ENCODE assay signal across 1 cellular context in the genomic region with DNA sequence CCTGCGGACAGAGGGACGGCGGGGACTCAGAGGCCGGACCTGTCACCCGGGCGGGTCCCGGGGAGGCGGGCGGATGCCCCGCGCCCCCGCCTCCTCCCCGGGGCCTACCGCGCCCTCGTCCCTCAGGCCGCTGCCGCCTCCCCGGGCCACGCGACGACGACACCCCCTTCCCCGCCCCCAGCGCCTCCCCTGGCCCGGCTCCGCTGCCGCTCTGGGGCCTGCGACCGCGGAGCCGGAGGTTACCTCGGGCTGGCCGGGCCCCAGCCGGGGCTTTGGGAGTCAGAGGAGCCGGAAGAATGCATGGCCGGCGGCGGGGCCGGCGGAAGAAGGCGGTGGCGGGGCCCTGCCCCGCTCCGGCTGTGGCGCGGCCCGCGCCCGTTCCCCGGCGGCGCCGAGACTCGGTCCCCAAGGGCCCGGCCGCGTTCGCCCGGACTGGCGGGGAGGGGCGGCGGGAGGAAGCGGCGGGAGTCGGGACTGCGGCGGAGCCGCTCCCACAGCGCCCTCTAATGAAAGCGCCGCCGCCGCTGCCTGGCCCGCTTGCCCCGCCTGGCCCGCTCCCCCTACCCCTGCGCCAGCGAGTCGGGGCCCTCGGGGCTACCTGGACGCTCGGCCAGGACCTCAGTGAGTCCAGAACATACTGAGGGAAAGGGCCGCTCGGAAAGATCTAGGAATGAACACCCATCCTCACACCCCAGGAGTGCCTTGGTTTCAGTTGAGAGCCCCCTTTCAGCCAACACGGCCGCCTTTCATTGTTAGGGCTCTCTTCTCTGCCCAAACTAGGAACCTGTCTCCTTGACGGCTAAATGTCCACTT.
TF ChIP-seq lines count a peak whose summit lies in the region.

A gene with protein sequence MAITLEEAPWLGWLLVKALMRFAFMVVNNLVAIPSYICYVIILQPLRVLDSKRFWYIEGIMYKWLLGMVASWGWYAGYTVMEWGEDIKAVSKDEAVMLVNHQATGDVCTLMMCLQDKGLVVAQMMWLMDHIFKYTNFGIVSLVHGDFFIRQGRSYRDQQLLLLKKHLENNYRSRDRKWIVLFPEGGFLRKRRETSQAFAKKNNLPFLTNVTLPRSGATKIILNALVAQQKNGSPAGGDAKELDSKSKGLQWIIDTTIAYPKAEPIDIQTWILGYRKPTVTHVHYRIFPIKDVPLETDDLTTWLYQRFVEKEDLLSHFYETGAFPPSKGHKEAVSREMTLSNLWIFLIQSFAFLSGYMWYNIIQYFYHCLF (minus strand): TSS at position 434 of the 813 bp plus-strand sequence. CDS start 1,467 bp downstream, outside the sequence.

TF ChIP-seq in HEK293, 187 proteins besides CTCF, POLR2A, EP300 and RAD21 (continued from another document and continues in another):
- TF ChIP-seq, protein P1, sequence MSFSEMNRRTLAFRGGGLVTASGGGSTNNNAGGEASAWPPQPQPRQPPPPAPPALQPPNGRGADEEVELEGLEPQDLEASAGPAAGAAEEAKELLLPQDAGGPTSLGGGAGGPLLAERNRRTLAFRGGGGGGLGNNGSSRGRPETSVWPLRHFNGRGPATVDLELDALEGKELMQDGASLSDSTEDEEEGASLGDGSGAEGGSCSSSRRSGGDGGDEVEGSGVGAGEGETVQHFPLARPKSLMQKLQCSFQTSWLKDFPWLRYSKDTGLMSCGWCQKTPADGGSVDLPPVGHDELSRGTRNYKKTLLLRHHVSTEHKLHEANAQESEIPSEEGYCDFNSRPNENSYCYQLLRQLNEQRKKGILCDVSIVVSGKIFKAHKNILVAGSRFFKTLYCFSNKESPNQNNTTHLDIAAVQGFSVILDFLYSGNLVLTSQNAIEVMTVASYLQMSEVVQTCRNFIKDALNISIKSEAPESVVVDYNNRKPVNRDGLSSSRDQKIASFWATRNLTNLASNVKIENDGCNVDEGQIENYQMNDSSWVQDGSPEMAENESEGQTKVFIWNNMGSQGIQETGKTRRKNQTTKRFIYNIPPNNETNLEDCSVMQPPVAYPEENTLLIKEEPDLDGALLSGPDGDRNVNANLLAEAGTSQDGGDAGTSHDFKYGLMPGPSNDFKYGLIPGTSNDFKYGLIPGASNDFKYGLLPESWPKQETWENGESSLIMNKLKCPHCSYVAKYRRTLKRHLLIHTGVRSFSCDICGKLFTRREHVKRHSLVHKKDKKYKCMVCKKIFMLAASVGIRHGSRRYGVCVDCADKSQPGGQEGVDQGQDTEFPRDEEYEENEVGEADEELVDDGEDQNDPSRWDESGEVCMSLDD (tag by site-specific recombination; IDR thresholded peaks at IDR 0.05), result peak; percentile 53; the same call in 1 of the 2 replicates
- TF ChIP-seq SCRT2 (tag by site-specific recombination; IDR thresholded peaks at IDR 0.05) (no peak), ZNF76 (tag by site-specific recombination; IDR thresholded peaks at IDR 0.05; ENCODE audit: borderline replicate concordance, low read depth) (no peak), OSR2 (tag by site-specific recombination; IDR thresholded peaks at IDR 0.05) (no peak), ZNF416 (tag by site-specific recombination; IDR thresholded peaks at IDR 0.05) (no peak), RBAK (tag by site-specific recombination; IDR thresholded peaks at IDR 0.05) (no peak), ZNF169 (tag by site-specific recombination; IDR thresholded peaks at IDR 0.05) (no peak), ZFP37 (tag by site-specific recombination; IDR thresholded peaks at IDR 0.05) (no peak), ZNF157 (tag by site-specific recombination; IDR thresholded peaks at IDR 0.05) (no peak), ZNF747 (tag by site-specific recombination; IDR thresholded peaks at IDR 0.05) (no peak), MZF1 (tag by site-specific recombination; IDR thresholded peaks at IDR 0.05; ENCODE audit: borderline replicate concordance) (no peak), ZSCAN30 (tag by site-specific recombination; IDR thresholded peaks at IDR 0.05) (peak; percentile 72; the same call in 1 of the 2 replicates), MEIS1 (CRISPR knock-in tag; IDR thresholded peaks at IDR 0.05; ENCODE audit: borderline replicate concordance) (no peak), ZNF473 (tag by site-specific recombination; IDR thresholded peaks at IDR 0.05) (no peak), ZNF114 (tag by site-specific recombination; IDR thresholded peaks at IDR 0.05) (no peak), MYNN (tag by site-specific recombination; IDR thresholded peaks at IDR 0.05; ENCODE audit: borderline replicate concordance) (no peak), YY1 (tag by site-specific recombination; IDR thresholded peaks at IDR 0.05) (no peak), ZNF701 (tag by site-specific recombination; IDR thresholded peaks at IDR 0.05) (no peak), EGR2 (tag by site-specific recombination; IDR thresholded peaks at IDR 0.05; ENCODE audit: low read depth) (no peak), ZNF155 (tag by site-specific recombination; IDR thresholded peaks at IDR 0.05) (no peak), ZBTB48 (tag by site-specific recombination; IDR thresholded peaks at IDR 0.05) (peak; percentile 77; the same call in 1 of the 2 replicates), ZNF223 (tag by site-specific recombination; IDR thresholded peaks at IDR 0.05) (no peak), ZNF555 (tag by site-specific recombination; conservative IDR thresholded peaks at IDR 0.05) (no peak), ZNF184 (tag by site-specific recombination; IDR thresholded peaks at IDR 0.05) (no peak), ZNF664 (tag by site-specific recombination; IDR thresholded peaks at IDR 0.05) (no peak), ZNF544 (tag by site-specific recombination; IDR thresholded peaks at IDR 0.05) (no peak), ZNF239 (tag by site-specific recombination; IDR thresholded peaks at IDR 0.05) (no peak), ZNF138 (tag by site-specific recombination; IDR thresholded peaks at IDR 0.05; ENCODE audit: borderline replicate concordance) (no peak), ZBTB8A (tag by site-specific recombination; IDR thresholded peaks at IDR 0.05) (peak; percentile 78)
- TF ChIP-seq, protein P2, sequence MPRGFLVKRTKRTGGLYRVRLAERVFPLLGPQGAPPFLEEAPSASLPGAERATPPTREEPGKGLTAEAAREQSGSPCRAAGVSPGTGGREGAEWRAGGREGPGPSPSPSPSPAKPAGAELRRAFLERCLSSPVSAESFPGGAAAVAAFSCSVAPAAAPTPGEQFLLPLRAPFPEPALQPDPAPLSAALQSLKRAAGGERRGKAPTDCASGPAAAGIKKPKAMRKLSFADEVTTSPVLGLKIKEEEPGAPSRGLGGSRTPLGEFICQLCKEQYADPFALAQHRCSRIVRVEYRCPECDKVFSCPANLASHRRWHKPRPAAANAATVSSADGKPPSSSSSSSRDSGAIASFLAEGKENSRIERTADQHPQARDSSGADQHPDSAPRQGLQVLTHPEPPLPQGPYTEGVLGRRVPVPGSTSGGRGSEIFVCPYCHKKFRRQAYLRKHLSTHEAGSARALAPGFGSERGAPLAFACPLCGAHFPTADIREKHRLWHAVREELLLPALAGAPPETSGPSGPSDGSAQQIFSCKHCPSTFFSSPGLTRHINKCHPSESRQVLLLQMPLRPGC (tag by site-specific recombination; IDR thresholded peaks at IDR 0.05), result no peak
- TF ChIP-seq, protein P3, sequence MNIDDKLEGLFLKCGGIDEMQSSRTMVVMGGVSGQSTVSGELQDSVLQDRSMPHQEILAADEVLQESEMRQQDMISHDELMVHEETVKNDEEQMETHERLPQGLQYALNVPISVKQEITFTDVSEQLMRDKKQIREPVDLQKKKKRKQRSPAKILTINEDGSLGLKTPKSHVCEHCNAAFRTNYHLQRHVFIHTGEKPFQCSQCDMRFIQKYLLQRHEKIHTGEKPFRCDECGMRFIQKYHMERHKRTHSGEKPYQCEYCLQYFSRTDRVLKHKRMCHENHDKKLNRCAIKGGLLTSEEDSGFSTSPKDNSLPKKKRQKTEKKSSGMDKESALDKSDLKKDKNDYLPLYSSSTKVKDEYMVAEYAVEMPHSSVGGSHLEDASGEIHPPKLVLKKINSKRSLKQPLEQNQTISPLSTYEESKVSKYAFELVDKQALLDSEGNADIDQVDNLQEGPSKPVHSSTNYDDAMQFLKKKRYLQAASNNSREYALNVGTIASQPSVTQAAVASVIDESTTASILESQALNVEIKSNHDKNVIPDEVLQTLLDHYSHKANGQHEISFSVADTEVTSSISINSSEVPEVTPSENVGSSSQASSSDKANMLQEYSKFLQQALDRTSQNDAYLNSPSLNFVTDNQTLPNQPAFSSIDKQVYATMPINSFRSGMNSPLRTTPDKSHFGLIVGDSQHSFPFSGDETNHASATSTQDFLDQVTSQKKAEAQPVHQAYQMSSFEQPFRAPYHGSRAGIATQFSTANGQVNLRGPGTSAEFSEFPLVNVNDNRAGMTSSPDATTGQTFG (tag by site-specific recombination; IDR thresholded peaks at IDR 0.05; ENCODE audit: borderline replicate concordance), result no peak
- TF ChIP-seq, protein P4, sequence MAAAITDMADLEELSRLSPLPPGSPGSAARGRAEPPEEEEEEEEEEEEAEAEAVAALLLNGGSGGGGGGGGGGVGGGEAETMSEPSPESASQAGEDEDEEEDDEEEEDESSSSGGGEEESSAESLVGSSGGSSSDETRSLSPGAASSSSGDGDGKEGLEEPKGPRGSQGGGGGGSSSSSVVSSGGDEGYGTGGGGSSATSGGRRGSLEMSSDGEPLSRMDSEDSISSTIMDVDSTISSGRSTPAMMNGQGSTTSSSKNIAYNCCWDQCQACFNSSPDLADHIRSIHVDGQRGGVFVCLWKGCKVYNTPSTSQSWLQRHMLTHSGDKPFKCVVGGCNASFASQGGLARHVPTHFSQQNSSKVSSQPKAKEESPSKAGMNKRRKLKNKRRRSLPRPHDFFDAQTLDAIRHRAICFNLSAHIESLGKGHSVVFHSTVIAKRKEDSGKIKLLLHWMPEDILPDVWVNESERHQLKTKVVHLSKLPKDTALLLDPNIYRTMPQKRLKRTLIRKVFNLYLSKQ (tag by site-specific recombination; IDR thresholded peaks at IDR 0.05; ENCODE audit: borderline replicate concordance), result no peak
- TF ChIP-seq, protein P5, sequence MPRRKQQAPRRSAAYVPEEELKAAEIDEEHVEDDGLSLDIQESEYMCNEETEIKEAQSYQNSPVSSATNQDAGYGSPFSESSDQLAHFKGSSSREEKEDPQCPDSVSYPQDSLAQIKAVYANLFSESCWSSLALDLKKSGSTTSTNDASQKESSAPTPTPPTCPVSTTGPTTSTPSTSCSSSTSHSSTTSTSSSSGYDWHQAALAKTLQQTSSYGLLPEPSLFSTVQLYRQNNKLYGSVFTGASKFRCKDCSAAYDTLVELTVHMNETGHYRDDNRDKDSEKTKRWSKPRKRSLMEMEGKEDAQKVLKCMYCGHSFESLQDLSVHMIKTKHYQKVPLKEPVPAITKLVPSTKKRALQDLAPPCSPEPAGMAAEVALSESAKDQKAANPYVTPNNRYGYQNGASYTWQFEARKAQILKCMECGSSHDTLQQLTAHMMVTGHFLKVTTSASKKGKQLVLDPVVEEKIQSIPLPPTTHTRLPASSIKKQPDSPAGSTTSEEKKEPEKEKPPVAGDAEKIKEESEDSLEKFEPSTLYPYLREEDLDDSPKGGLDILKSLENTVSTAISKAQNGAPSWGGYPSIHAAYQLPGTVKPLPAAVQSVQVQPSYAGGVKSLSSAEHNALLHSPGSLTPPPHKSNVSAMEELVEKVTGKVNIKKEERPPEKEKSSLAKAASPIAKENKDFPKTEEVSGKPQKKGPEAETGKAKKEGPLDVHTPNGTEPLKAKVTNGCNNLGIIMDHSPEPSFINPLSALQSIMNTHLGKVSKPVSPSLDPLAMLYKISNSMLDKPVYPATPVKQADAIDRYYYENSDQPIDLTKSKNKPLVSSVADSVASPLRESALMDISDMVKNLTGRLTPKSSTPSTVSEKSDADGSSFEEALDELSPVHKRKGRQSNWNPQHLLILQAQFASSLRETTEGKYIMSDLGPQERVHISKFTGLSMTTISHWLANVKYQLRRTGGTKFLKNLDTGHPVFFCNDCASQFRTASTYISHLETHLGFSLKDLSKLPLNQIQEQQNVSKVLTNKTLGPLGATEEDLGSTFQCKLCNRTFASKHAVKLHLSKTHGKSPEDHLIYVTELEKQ (tag by site-specific recombination; IDR thresholded peaks at IDR 0.05; ENCODE audit: borderline replicate concordance), result no peak
- TF ChIP-seq, protein P6, sequence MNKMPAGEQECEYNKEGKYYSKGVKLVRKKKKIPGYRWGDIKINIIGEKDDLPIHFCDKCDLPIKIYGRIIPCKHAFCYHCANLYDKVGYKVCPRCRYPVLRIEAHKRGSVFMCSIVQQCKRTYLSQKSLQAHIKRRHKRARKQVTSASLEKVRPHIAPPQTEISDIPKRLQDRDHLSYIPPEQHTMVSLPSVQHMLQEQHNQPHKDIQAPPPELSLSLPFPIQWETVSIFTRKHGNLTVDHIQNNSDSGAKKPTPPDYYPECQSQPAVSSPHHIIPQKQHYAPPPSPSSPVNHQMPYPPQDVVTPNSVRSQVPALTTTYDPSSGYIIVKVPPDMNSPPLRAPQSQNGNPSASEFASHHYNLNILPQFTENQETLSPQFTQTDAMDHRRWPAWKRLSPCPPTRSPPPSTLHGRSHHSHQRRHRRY (tag by site-specific recombination; IDR thresholded peaks at IDR 0.05), result no peak
- TF ChIP-seq, protein P7, sequence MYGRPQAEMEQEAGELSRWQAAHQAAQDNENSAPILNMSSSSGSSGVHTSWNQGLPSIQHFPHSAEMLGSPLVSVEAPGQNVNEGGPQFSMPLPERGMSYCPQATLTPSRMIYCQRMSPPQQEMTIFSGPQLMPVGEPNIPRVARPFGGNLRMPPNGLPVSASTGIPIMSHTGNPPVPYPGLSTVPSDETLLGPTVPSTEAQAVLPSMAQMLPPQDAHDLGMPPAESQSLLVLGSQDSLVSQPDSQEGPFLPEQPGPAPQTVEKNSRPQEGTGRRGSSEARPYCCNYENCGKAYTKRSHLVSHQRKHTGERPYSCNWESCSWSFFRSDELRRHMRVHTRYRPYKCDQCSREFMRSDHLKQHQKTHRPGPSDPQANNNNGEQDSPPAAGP (tag by site-specific recombination; IDR thresholded peaks at IDR 0.05), result no peak
